In genomic region chr5:108545301-108545700, GRCh38 we compare ENCODE assay signal across 17 cellular contexts.
DNase-seq lines count a peak whose midpoint lies in the region; ATAC-seq and TF ChIP-seq lines count a peak whose summit lies in the region.
"Had no signal": no experiment of that assay in that cellular context is flagged by ENCODE, and none has a peak within 500 bp of the region (broad histone marks: within the 10 kb centered on the region; RNA-seq: fewer than 3 reads in every experiment).

No MANE protein-coding gene starts in this region.

- no peaks in the 10 kb centered on the region for H3K79me2 ChIP-seq in GM23338 (replicated peaks; ENCODE audit: insufficient read depth)

- ATAC-seq in GM23338 (no peak), HG02571 (IDR thresholded peaks at IDR 0.05; ENCODE audit: unreplicated experiment) (no peak)
- ATAC-seq: HCT116 had no signal

- H3F3A ChIP-seq in GM23338 (replicated peaks; ENCODE audit: low read depth): no peaks in the 10 kb centered on the region

- H3K4me1 Mint-ChIP-seq in GM23338: peaks cover 17% of the 10 kb centered on the region
- H3K4me1 Mint-ChIP-seq in nephron: peaks cover 22% of the 10 kb centered on the region

- H3K27me3 Mint-ChIP-seq in GM23338 (ENCODE audit: insufficient read depth, low read depth, poor library complexity): peaks cover 5% of the 10 kb centered on the region
- no peaks in the 10 kb centered on the region for H3K27me3 Mint-ChIP-seq in nephron (ENCODE audit: low read depth)

- in situ Hi-C loops in GM13977 (cut with MboI; ENCODE audit: low pct_unique_long_range_greater_than_20kb, low sequenced_read_pairs, unreplicated experiment): no loop called here

- H3K9me2 ChIP-seq in GM23338 (ENCODE audit: insufficient read depth): peaks cover 13% of the 10 kb centered on the region; the same call in 1 of the 2 replicates

- peaks cover 34% of the 10 kb centered on the region for H3K4me1 ChIP-seq in GM23338 (ENCODE audit: insufficient read depth)

- H3K4me3 Mint-ChIP-seq in GM23338 (no peak overlapping the region), nephron (no peak overlapping the region)
- H3K4me3 Mint-ChIP-seq: CD4-positive, alpha-beta memory T cell; H9 had no signal

- DNase-seq in GM23338 (ENCODE audit: low spot score) (no peak), NCI-H226 (peak; percentile 59), amniotic epithelial cell (ENCODE audit: low read depth) (peak; percentile 58), GM13977 (ENCODE audit: low spot score) (no peak), RKO (ENCODE audit: low spot score) (no peak)
- DNase-seq: C1 segment of cervical spinal cord; Calu3; CD4-positive, alpha-beta memory T cell; COR-L47; DMS53; DMS79 treated with DMSO at 0.1 percent for 48 hours; GF-D8; GM23248; H9 had no signal

- TF ChIP-seq CTCF in GM23338 (conservative IDR thresholded peaks at IDR 0.05; ENCODE audit: low read depth in 2 of 2) (no peak), nephron (IDR thresholded peaks at IDR 0.05; ENCODE audit: unreplicated experiment in 3 of 3) (no peak), GM13977 (IDR thresholded peaks at IDR 0.05; ENCODE audit: extremely low read depth, insufficient read depth, missing control alignments) (no peak)

- H4K20me1 ChIP-seq in GM23338 (replicated peaks; ENCODE audit: insufficient read depth): no peaks in the 10 kb centered on the region

- no peak overlapping the region for H3K4me2 ChIP-seq in GM23338

- no peak overlapping the region for H3K27ac ChIP-seq in GM23338 (ENCODE audit: low read depth)
- H3K27ac ChIP-seq: GM23248 had no signal

- H3K36me3 Mint-ChIP-seq in GM23338 (ENCODE audit: low read depth) (peaks cover 3% of the 10 kb centered on the region; the same call in 1 of the 3 replicates), nephron (ENCODE audit: low read depth) (no peaks in the 10 kb centered on the region)
- H3K36me3 Mint-ChIP-seq: CD4-positive, alpha-beta memory T cell had no signal

- H3K27me3 ChIP-seq in GM23338 (ENCODE audit: insufficient read depth): no peaks in the 10 kb centered on the region

- H3K27ac Mint-ChIP-seq in GM23338 (no peak overlapping the region), nephron (peak overlapping the region in 2 of 3 experiments; percentile 47 to 65)
- H3K27ac Mint-ChIP-seq: H9 had no signal

- H2AFZ ChIP-seq in GM23338: peak overlapping the region; percentile 29; the same call in 1 of the 2 replicates
- H2AFZ ChIP-seq: GM23248 had no signal

- H3K36me3 ChIP-seq in GM23338 (ENCODE audit: insufficient read depth): no peaks in the 10 kb centered on the region

- H3K9me3 Mint-ChIP-seq in GM23338 (no peaks in the 10 kb centered on the region), nephron (no peaks in the 10 kb centered on the region)

- no peak overlapping the region for H3K4me3 ChIP-seq in GM23338
- H3K4me3 ChIP-seq: GM23248 had no signal

TF ChIP-seq in GM23338, 12 proteins besides CTCF, POLR2A, EP300 and RAD21 (continues in another document):
- TF ChIP-seq ZNF331 (CRISPR knock-in tag; IDR thresholded peaks at IDR 0.05; ENCODE audit: low read depth): no peak
- TF ChIP-seq REST (IDR thresholded peaks at IDR 0.05; ENCODE audit: unreplicated experiment): no peak
- TF ChIP-seq ZNF462 (CRISPR knock-in tag; IDR thresholded peaks at IDR 0.05): no peak
- TF ChIP-seq EZH2 (IDR thresholded peaks at IDR 0.05; ENCODE audit: low read depth, unreplicated experiment): no peak
- TF ChIP-seq JUNB (IDR thresholded peaks at IDR 0.05; ENCODE audit: unreplicated experiment): no peak
- TF ChIP-seq CREB1 (CRISPR knock-in tag; IDR thresholded peaks at IDR 0.05; ENCODE audit: low read depth): no peak
- TF ChIP-seq ETS1 (IDR thresholded peaks at IDR 0.05): no peak
- no peak for TF ChIP-seq ZNF114 (CRISPR knock-in tag; IDR thresholded peaks at IDR 0.05)

Comparison
In these comparisons a context has a peak if more than half of its experiments do, and no peak if none do; other contexts are left out.
1. DNase-seq: peak in NCI-H226 (single experiment) and amniotic epithelial cell (single experiment); none in GM23338 (single experiment), GM13977 (single experiment) and RKO (single experiment).